ENCODE assay signal across 1 cellular context in the genomic region with DNA sequence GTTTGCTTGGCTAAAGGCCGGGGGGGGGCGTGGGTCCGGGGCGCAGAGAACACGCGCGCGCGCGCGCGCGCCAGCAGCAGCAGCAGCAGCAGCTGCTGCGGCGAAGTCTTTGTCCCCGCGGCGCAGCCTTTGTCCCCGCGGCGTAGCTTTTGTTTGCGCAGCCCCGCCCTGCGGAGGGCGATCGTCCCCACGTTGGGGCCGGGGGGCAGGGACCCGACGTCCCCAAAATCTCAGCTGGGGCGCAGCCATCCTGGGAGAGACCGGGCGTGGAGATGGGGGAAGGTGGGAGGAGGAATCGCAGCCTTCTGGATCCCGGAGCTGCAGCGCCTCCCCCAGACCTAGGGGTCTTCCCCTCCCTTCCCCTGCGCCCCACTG.
TF ChIP-seq lines count a peak whose summit lies in the region.

No MANE protein-coding gene starts in this region.

TF ChIP-seq in HepG2, 621 proteins besides CTCF, POLR2A, EP300 and RAD21 (continued from another document and continues in another):
- TF ChIP-seq ZBTB38 (CRISPR knock-in tag; IDR thresholded peaks at IDR 0.05): 0 out of 2 replicates have a peak, but pooled peaks have one; percentile 7
- peak; percentile 31; the same call in 1 of the 2 replicates for TF ChIP-seq SRY (CRISPR knock-in tag; IDR thresholded peaks at IDR 0.05)
- TF ChIP-seq MAF1 (CRISPR knock-in tag; IDR thresholded peaks at IDR 0.05; ENCODE audit: borderline replicate concordance): 0 out of 2 replicates have a peak, but pooled peaks have one; percentile 27
- TF ChIP-seq ZNF441 (CRISPR knock-in tag; IDR thresholded peaks at IDR 0.05; ENCODE audit: borderline replicate concordance): peak; percentile 4; the same call in 1 of the 2 replicates
- 0 out of 2 replicates have a peak, but pooled peaks have one; percentile 38 for TF ChIP-seq ZNF790 (CRISPR knock-in tag; IDR thresholded peaks at IDR 0.05; ENCODE audit: borderline replicate concordance)
- TF ChIP-seq HOXA5 (CRISPR knock-in tag; IDR thresholded peaks at IDR 0.05): 0 out of 2 replicates have a peak, but pooled peaks have one; percentile 72
- TF ChIP-seq ZNF431 (CRISPR knock-in tag; IDR thresholded peaks at IDR 0.05; ENCODE audit: borderline replicate concordance, low read depth): 0 out of 2 replicates have a peak, but pooled peaks have one; percentile 26
- TF ChIP-seq ARNTL (CRISPR knock-in tag; IDR thresholded peaks at IDR 0.05): no peak
- TF ChIP-seq, protein P1, sequence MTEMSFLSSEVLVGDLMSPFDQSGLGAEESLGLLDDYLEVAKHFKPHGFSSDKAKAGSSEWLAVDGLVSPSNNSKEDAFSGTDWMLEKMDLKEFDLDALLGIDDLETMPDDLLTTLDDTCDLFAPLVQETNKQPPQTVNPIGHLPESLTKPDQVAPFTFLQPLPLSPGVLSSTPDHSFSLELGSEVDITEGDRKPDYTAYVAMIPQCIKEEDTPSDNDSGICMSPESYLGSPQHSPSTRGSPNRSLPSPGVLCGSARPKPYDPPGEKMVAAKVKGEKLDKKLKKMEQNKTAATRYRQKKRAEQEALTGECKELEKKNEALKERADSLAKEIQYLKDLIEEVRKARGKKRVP (CRISPR knock-in tag; IDR thresholded peaks at IDR 0.05): no peak
- peak; percentile 61; the same call in 1 of the 2 replicates for TF ChIP-seq ZNF800 (CRISPR knock-in tag; IDR thresholded peaks at IDR 0.05)
- TF ChIP-seq, protein P2, sequence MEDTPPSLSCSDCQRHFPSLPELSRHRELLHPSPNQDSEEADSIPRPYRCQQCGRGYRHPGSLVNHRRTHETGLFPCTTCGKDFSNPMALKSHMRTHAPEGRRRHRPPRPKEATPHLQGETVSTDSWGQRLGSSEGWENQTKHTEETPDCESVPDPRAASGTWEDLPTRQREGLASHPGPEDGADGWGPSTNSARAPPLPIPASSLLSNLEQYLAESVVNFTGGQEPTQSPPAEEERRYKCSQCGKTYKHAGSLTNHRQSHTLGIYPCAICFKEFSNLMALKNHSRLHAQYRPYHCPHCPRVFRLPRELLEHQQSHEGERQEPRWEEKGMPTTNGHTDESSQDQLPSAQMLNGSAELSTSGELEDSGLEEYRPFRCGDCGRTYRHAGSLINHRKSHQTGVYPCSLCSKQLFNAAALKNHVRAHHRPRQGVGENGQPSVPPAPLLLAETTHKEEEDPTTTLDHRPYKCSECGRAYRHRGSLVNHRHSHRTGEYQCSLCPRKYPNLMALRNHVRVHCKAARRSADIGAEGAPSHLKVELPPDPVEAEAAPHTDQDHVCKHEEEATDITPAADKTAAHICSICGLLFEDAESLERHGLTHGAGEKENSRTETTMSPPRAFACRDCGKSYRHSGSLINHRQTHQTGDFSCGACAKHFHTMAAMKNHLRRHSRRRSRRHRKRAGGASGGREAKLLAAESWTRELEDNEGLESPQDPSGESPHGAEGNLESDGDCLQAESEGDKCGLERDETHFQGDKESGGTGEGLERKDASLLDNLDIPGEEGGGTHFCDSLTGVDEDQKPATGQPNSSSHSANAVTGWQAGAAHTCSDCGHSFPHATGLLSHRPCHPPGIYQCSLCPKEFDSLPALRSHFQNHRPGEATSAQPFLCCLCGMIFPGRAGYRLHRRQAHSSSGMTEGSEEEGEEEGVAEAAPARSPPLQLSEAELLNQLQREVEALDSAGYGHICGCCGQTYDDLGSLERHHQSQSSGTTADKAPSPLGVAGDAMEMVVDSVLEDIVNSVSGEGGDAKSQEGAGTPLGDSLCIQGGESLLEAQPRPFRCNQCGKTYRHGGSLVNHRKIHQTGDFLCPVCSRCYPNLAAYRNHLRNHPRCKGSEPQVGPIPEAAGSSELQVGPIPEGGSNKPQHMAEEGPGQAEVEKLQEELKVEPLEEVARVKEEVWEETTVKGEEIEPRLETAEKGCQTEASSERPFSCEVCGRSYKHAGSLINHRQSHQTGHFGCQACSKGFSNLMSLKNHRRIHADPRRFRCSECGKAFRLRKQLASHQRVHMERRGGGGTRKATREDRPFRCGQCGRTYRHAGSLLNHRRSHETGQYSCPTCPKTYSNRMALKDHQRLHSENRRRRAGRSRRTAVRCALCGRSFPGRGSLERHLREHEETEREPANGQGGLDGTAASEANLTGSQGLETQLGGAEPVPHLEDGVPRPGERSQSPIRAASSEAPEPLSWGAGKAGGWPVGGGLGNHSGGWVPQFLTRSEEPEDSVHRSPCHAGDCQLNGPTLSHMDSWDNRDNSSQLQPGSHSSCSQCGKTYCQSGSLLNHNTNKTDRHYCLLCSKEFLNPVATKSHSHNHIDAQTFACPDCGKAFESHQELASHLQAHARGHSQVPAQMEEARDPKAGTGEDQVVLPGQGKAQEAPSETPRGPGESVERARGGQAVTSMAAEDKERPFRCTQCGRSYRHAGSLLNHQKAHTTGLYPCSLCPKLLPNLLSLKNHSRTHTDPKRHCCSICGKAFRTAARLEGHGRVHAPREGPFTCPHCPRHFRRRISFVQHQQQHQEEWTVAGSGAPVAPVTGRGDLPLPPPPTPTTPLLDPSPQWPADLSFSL (CRISPR knock-in tag; IDR thresholded peaks at IDR 0.05): 0 out of 2 replicates have a peak, but pooled peaks have one; percentile 9
- TF ChIP-seq ZNF629 (CRISPR knock-in tag; conservative IDR thresholded peaks at IDR 0.05): no peak
- peak; percentile 8; the same call in 1 of the 2 replicates for TF ChIP-seq HOXA3 (CRISPR knock-in tag; IDR thresholded peaks at IDR 0.05)
- TF ChIP-seq ZNF761 (CRISPR knock-in tag; conservative IDR thresholded peaks at IDR 0.05): no peak; the same call in 1 of the 2 replicates
- 0 out of 2 replicates have a peak, but pooled peaks have one; percentile 10 for TF ChIP-seq ZSCAN30 (CRISPR knock-in tag; IDR thresholded peaks at IDR 0.05)
- TF ChIP-seq SOX13 (IDR thresholded peaks at IDR 0.05): no peak
- peak in 1 of 2 experiments; percentile 77; a peak in 2 of 4 replicates for TF ChIP-seq SOX13 (CRISPR knock-in tag; conservative IDR thresholded peaks at IDR 0.05 in 1 of 2, IDR thresholded peaks at IDR 0.05 in 1 of 2)
- TF ChIP-seq MTF1 (CRISPR knock-in tag; IDR thresholded peaks at IDR 0.05): 0 out of 2 replicates have a peak, but pooled peaks have one; percentile 2
- TF ChIP-seq, protein P3, sequence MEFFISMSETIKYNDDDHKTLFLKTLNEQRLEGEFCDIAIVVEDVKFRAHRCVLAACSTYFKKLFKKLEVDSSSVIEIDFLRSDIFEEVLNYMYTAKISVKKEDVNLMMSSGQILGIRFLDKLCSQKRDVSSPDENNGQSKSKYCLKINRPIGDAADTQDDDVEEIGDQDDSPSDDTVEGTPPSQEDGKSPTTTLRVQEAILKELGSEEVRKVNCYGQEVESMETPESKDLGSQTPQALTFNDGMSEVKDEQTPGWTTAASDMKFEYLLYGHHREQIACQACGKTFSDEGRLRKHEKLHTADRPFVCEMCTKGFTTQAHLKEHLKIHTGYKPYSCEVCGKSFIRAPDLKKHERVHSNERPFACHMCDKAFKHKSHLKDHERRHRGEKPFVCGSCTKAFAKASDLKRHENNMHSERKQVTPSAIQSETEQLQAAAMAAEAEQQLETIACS (CRISPR knock-in tag; IDR thresholded peaks at IDR 0.05): peak; percentile 29; the same call in 1 of the 2 replicates
- TF ChIP-seq KDM2A (CRISPR knock-in tag; IDR thresholded peaks at IDR 0.05; ENCODE audit: borderline replicate concordance, low read depth): peak; percentile 33; the same call in 1 of the 2 replicates
- TF ChIP-seq SOX6 (IDR thresholded peaks at IDR 0.05): no peak
- peak; percentile 63 for TF ChIP-seq SOX6 (CRISPR knock-in tag; IDR thresholded peaks at IDR 0.05)
- TF ChIP-seq, protein P4, sequence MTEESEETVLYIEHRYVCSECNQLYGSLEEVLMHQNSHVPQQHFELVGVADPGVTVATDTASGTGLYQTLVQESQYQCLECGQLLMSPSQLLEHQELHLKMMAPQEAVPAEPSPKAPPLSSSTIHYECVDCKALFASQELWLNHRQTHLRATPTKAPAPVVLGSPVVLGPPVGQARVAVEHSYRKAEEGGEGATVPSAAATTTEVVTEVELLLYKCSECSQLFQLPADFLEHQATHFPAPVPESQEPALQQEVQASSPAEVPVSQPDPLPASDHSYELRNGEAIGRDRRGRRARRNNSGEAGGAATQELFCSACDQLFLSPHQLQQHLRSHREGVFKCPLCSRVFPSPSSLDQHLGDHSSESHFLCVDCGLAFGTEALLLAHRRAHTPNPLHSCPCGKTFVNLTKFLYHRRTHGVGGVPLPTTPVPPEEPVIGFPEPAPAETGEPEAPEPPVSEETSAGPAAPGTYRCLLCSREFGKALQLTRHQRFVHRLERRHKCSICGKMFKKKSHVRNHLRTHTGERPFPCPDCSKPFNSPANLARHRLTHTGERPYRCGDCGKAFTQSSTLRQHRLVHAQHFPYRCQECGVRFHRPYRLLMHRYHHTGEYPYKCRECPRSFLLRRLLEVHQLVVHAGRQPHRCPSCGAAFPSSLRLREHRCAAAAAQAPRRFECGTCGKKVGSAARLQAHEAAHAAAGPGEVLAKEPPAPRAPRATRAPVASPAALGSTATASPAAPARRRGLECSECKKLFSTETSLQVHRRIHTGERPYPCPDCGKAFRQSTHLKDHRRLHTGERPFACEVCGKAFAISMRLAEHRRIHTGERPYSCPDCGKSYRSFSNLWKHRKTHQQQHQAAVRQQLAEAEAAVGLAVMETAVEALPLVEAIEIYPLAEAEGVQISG (CRISPR knock-in tag; IDR thresholded peaks at IDR 0.05): peak; percentile 20; the same call in 1 of the 2 replicates
- TF ChIP-seq NCOR1 (IDR thresholded peaks at IDR 0.05; ENCODE audit: borderline replicate concordance, low read length): 0 out of 2 replicates have a peak, but pooled peaks have one; percentile 20
- TF ChIP-seq BORCS8-MEF2B (CRISPR knock-in tag; IDR thresholded peaks at IDR 0.05): peak; percentile 2; the same call in 1 of the 2 replicates
- 0 out of 2 replicates have a peak, but pooled peaks have one; percentile 47 for TF ChIP-seq PCBP1 (IDR thresholded peaks at IDR 0.05; ENCODE audit: borderline replicate concordance, low read depth, low read length)
- TF ChIP-seq ZNF607 (CRISPR knock-in tag; IDR thresholded peaks at IDR 0.05; ENCODE audit: borderline replicate concordance): 0 out of 2 replicates have a peak, but pooled peaks have one; percentile 13
- no peak for TF ChIP-seq ERF (CRISPR knock-in tag; IDR thresholded peaks at IDR 0.05)
- TF ChIP-seq, protein P5, sequence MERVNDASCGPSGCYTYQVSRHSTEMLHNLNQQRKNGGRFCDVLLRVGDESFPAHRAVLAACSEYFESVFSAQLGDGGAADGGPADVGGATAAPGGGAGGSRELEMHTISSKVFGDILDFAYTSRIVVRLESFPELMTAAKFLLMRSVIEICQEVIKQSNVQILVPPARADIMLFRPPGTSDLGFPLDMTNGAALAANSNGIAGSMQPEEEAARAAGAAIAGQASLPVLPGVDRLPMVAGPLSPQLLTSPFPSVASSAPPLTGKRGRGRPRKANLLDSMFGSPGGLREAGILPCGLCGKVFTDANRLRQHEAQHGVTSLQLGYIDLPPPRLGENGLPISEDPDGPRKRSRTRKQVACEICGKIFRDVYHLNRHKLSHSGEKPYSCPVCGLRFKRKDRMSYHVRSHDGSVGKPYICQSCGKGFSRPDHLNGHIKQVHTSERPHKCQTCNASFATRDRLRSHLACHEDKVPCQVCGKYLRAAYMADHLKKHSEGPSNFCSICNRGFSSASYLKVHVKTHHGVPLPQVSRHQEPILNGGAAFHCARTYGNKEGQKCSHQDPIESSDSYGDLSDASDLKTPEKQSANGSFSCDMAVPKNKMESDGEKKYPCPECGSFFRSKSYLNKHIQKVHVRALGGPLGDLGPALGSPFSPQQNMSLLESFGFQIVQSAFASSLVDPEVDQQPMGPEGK (CRISPR knock-in tag; IDR thresholded peaks at IDR 0.05): peak; percentile 56; the same call in 1 of the 2 replicates
- TF ChIP-seq KMT2A (CRISPR knock-in tag; IDR thresholded peaks at IDR 0.05): peak; percentile 24; the same call in 1 of the 2 replicates
- peak; percentile 60; the same call in 1 of the 2 replicates for TF ChIP-seq ZBTB7B (CRISPR knock-in tag; IDR thresholded peaks at IDR 0.05)
- TF ChIP-seq KLF12 (CRISPR knock-in tag; IDR thresholded peaks at IDR 0.05; ENCODE audit: borderline replicate concordance): 0 out of 2 replicates have a peak, but pooled peaks have one; percentile 54
- peak; percentile 85 for TF ChIP-seq ZBTB10 (CRISPR knock-in tag; IDR thresholded peaks at IDR 0.05; ENCODE audit: borderline replicate concordance)
- TF ChIP-seq ZNF263 (CRISPR knock-in tag; IDR thresholded peaks at IDR 0.05): 0 out of 2 replicates have a peak, but pooled peaks have one; percentile 10
- TF ChIP-seq HNRNPL (IDR thresholded peaks at IDR 0.05; ENCODE audit: low read depth, low read length): 0 out of 2 replicates have a peak, but pooled peaks have one; percentile 20
- TF ChIP-seq TARDBP (CRISPR knock-in tag; IDR thresholded peaks at IDR 0.05): no peak
- no peak for TF ChIP-seq HDAC2 (CRISPR knock-in tag; IDR thresholded peaks at IDR 0.05)
- TF ChIP-seq HIVEP1 (CRISPR knock-in tag; IDR thresholded peaks at IDR 0.05): no peak
- no peak; the same call in 1 of the 2 replicates for TF ChIP-seq FOXJ3 (CRISPR knock-in tag; IDR thresholded peaks at IDR 0.05; ENCODE audit: borderline replicate concordance)
- no peak for TF ChIP-seq NPAS2 (CRISPR knock-in tag; IDR thresholded peaks at IDR 0.05; ENCODE audit: borderline replicate concordance)
- TF ChIP-seq GABPB1 (CRISPR knock-in tag; IDR thresholded peaks at IDR 0.05): 0 out of 2 replicates have a peak, but pooled peaks have one; percentile 10
- TF ChIP-seq GATAD2A (CRISPR knock-in tag; IDR thresholded peaks at IDR 0.05): 0 out of 2 replicates have a peak, but pooled peaks have one; percentile 13
